In genomic region chr9:124853605-124854143, GRCh38 we compare ENCODE assay signal across 8 cellular contexts. TPM values are rescaled to one million over a fixed set of nuclear protein-coding genes. Genes with fewer than 3 reads are reported as not detected.
A peak's percentile ranks its signal among the peaks of the same experiment; 100 is the strongest.
DNase-seq lines count a peak whose midpoint lies in the region; ATAC-seq and TF ChIP-seq lines count a peak whose summit lies in the region.

No MANE protein-coding gene starts in this region.

- DNase-seq in GM12865 (ENCODE audit: low read depth) (no peak), SJCRH30 (no peak), fibroblast of villous mesenchyme (ENCODE audit: low read depth) (no peak), sciatic nerve (ENCODE audit: low spot score) (no peak), DMS79 (lab: John Stamatoyannopoulos, UW) (no peak), NCI-H226 (no peak)
- no peak for DNase-seq in activated naive CD4-positive, alpha-beta T cell treated with Interleukin-2 at 50 U/mL for 16 hours

- H3K4me3 ChIP-seq in GM12865 (ENCODE audit: low read depth, low read length) (peak overlapping the region; percentile 48; the same call in 1 of the 2 replicates), SJCRH30 (peak overlapping the region; percentile 51), fibroblast of villous mesenchyme (ENCODE audit: low read depth, low read length) (peak overlapping the region; percentile 62)

- H3K4me1 ChIP-seq in SJCRH30, result peaks cover 25% of the 10 kb centered on the region

- TF ChIP-seq CTCF in GM12865 (IDR thresholded peaks at IDR 0.05; ENCODE audit: insufficient read depth, low read depth, low read length, missing control alignments) (no peak), fibroblast of villous mesenchyme (IDR thresholded peaks at IDR 0.05; ENCODE audit: insufficient read depth, low read depth, low read length) (no peak)

- no peaks in the 10 kb centered on the region for H3K9me3 ChIP-seq in SJCRH30 (replicated peaks)

- ATAC-seq in sciatic nerve (peak; percentile 2), GM19035 (IDR thresholded peaks at IDR 0.05; ENCODE audit: unreplicated experiment) (no peak)

- peaks cover 25% of the 10 kb centered on the region for H3K36me3 ChIP-seq in SJCRH30

- no peak overlapping the region for H3K27ac ChIP-seq in SJCRH30

- H3K27me3 ChIP-seq in SJCRH30, result no peaks in the 10 kb centered on the region

- intact Hi-C loops in sciatic nerve (cut with DNase I), result loop anchor here (2.0 kb wide), 1 partner anchor 81 kb away; no protein-coding TSS in a partner anchor

RNA-seq across cellular contexts. Expression of gene WDR38, which starts 0.4 kb away (rescaled TPM):
- not detected in 2 replicates for total RNA-seq in SJCRH30 (2014; rRNA removed; shearing (Covaris generic))
- not detected in 2 replicates for total RNA-seq in fibroblast of villous mesenchyme
- not detected for total RNA-seq in sciatic nerve

RNA-seq across cellular contexts. Expression of gene RPL35, which starts 8.1 kb away (rescaled TPM):
- total RNA-seq in SJCRH30 (2014; rRNA removed; shearing (Covaris generic)), result 3,495 and 5,082 TPM in 2 replicates
- total RNA-seq in fibroblast of villous mesenchyme, result 1,727 and 1,986 TPM in 2 replicates
- 855 TPM for total RNA-seq in sciatic nerve

RNA-seq across cellular contexts. Expression of gene ARPC5L, which starts 8.3 kb away (rescaled TPM):
- 54.0 and 58.5 TPM in 2 replicates for total RNA-seq in SJCRH30 (2014; rRNA removed; shearing (Covaris generic))
- total RNA-seq in fibroblast of villous mesenchyme, result 14.2 TPM in 2 replicates
- 21.7 TPM for total RNA-seq in sciatic nerve
